Comparison of ENCODE assay signal across 16 cellular contexts in the genomic region with DNA sequence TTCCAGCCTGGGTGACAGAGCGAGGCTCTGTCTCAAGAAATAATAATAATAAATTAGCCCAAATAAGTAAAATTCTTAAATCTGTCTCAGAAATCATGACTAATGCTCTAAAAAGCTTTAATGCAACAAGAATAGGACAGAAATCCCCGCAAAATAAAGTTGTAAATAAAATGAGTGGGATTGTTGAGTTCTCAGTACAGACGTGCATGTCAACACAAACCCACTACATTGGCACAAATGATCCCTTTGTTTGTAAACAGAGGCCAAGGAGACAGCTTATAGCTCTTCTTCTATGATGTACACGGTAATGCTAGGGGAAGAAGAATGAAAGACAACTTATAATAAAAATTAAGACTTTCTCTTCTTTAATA. TPM values are rescaled to one million over a fixed set of nuclear protein-coding genes. Genes with fewer than 3 reads are reported as not detected.
A peak's percentile ranks its signal among the peaks of the same experiment; 100 is the strongest.
DNase-seq lines count a peak whose midpoint lies in the region; ATAC-seq, FAIRE-seq and TF ChIP-seq lines count a peak whose summit lies in the region.
"Had no signal": no experiment of that assay in that cellular context is flagged by ENCODE, and none has a peak within 500 bp of the region (broad histone marks: within the 10 kb centered on the region; RNA-seq: fewer than 3 reads in every experiment).

No MANE protein-coding gene starts in this region.

- H3K9ac ChIP-seq in HepG2 (ENCODE audit: insufficient read depth, low read depth, low read length): no peak overlapping the region

- 88% methylated on average over 4 of the region's 4 CpGs for WGBS in HepG2 (ENCODE audit: low lambda C conversion rate)
- WGBS in aorta, 2 donors: 67 to 76% methylated on average over 4 of the region's 4 CpGs

- TF ChIP-seq RAD21 in HepG2 (CRISPR knock-in tag; IDR thresholded peaks at IDR 0.05): no peak

- FAIRE-seq in HepG2 (lab: Jason Lieb, UNC): no peak

- TF ChIP-seq CTCF in AG10803 (conservative IDR thresholded peaks at IDR 0.05; ENCODE audit: low read length) (no peak), HepG2 (CRISPR knock-in tag; IDR thresholded peaks at IDR 0.05) (no peak)
- TF ChIP-seq CTCF in CD8-positive, alpha-beta T cell (IDR thresholded peaks at IDR 0.05): no peak

- no peak for TF ChIP-seq EP300 in HepG2 (IDR thresholded peaks at IDR 0.05; ENCODE audit: low read depth in 2 of 2, low read length in 2 of 2)
- no peak for TF ChIP-seq EP300 in HepG2 (CRISPR knock-in tag; IDR thresholded peaks at IDR 0.05; ENCODE audit: borderline replicate concordance)

- no peaks in the 10 kb centered on the region for H3K27me3 ChIP-seq in CD8-positive, alpha-beta T cell (ENCODE audit: insufficient read depth, low read length)
- H3K27me3 ChIP-seq in HepG2 (ENCODE audit: control insufficient read depth in 1 of 2, insufficient read depth in 2 of 2, low read length in 2 of 2) (no peaks in the 10 kb centered on the region), aorta (ENCODE audit: control insufficient read depth in 1 of 2, insufficient read depth in 2 of 2, low read length in 1 of 2) (no peaks in the 10 kb centered on the region)
- H3K27me3 ChIP-seq: ovary, tibial artery had no signal

- H2AFZ ChIP-seq in HepG2 (ENCODE audit: low read length): no peak overlapping the region

- H4K20me1 ChIP-seq in HepG2 (ENCODE audit: insufficient read depth, low read length): no peaks in the 10 kb centered on the region; the same call in 1 of the 2 replicates

- no peaks in the 10 kb centered on the region for H3K27me3 Mint-ChIP-seq in CD8-positive, alpha-beta T cell (ENCODE audit: low read depth)
- no peaks in the 10 kb centered on the region for H3K27me3 Mint-ChIP-seq in activated T-helper 2 cell treated with anti-CD3 and anti-CD28 coated beads, Interferon-gamma antibody, Interleukin-2, Interleukin-4, amounts not matched to agents 10 μg/mL and 5 μg/mL and 100 μg/mL, durations not matched to agents 14 hours and 24 hours and 36 hours (ENCODE audit: low read depth)

- CTCF ChIA-PET in CD8-positive, alpha-beta T cell (lab: Charles Lee): interaction anchor here (0.5 to 3.8 kb wide), 3 partner anchors 22 to 48 kb away, joined by 3 to 19 read pairs (median 18); no protein-coding TSS in a partner anchor
- CTCF ChIA-PET in HepG2 (lab: Yijun Ruan, JAX; ENCODE audit: low intra/inter-chr PET ratio, low total read pairs): no interaction called here

- peaks cover 11% of the 10 kb centered on the region for H3K36me3 Mint-ChIP-seq in CD8-positive, alpha-beta T cell
- H3K36me3 Mint-ChIP-seq in activated T-helper 2 cell treated with anti-CD3 and anti-CD28 coated beads, Interferon-gamma antibody, Interleukin-2, Interleukin-4, amounts not matched to agents 10 μg/mL and 5 μg/mL and 100 μg/mL, durations not matched to agents 14 hours and 24 hours and 36 hours (ENCODE audit: low read depth): peaks cover 67% of the 10 kb centered on the region

- H3K4me1 ChIP-seq in CD8-positive, alpha-beta T cell (ENCODE audit: insufficient read depth, low read length): peaks cover 63% of the 10 kb centered on the region
- peaks cover 87% of the 10 kb centered on the region for H3K4me1 ChIP-seq in HepG2 (ENCODE audit: insufficient read depth, low read length)
- peaks cover 0 to 4% of the 10 kb centered on the region in 2 donors for H3K4me1 ChIP-seq in aorta (ENCODE audit: control insufficient read depth in 1 of 2, insufficient read depth in 2 of 2, low read length in 2 of 2)

- no peaks in the 10 kb centered on the region for H3K9me3 ChIP-seq in CD8-positive, alpha-beta T cell (ENCODE audit: low read length)
- H3K9me3 ChIP-seq in HepG2 (ENCODE audit: low read length) (no peaks in the 10 kb centered on the region), aorta (ENCODE audit: control insufficient read depth, low read length) (no peaks in the 10 kb centered on the region)
- H3K9me3 ChIP-seq: ovary, tibial artery had no signal

- no peak for TF ChIP-seq POLR2A in HepG2 (IDR thresholded peaks at IDR 0.05; ENCODE audit: insufficient read depth in 1 of 2, low read depth in 2 of 2, low read length in 2 of 2)

- H3K9me3 Mint-ChIP-seq in CD8-positive, alpha-beta T cell: no peaks in the 10 kb centered on the region
- H3K9me3 Mint-ChIP-seq in activated T-helper 2 cell treated with anti-CD3 and anti-CD28 coated beads, Interferon-gamma antibody, Interleukin-2, Interleukin-4, amounts not matched to agents 10 μg/mL and 5 μg/mL and 100 μg/mL, durations not matched to agents 14 hours and 24 hours and 36 hours: peaks cover 3% of the 10 kb centered on the region

- peaks cover 77% of the 10 kb centered on the region for H3K4me1 Mint-ChIP-seq in CD8-positive, alpha-beta T cell (ENCODE audit: low read depth)
- peaks cover 71% of the 10 kb centered on the region for H3K4me1 Mint-ChIP-seq in activated T-helper 2 cell treated with anti-CD3 and anti-CD28 coated beads, Interferon-gamma antibody, Interleukin-2, Interleukin-4, amounts not matched to agents 10 μg/mL and 5 μg/mL and 100 μg/mL, durations not matched to agents 14 hours and 24 hours and 36 hours (ENCODE audit: low read depth)

- intact Hi-C loops in CD8-positive, alpha-beta T cell (cut with DNase I, micrococcal nuclease): loop anchor here in 1 of 2 experiments (5.0 kb wide), 1 partner anchor 33 kb away; no protein-coding TSS in a partner anchor
- intact Hi-C loops in activated T-helper 2 cell treated with anti-CD3 and anti-CD28 coated beads, Interferon-gamma antibody, Interleukin-2, Interleukin-4, amounts not matched to agents 10 μg/mL and 5 μg/mL and 100 μg/mL, durations not matched to agents 14 hours and 24 hours and 36 hours (cut with micrococcal nuclease): loop anchor here (5.0 kb wide), 2 partner anchors 72 to 403 kb away; partner anchors contain the start of gene KLHL11
- intact Hi-C loops in HepG2 (cut with micrococcal nuclease; ENCODE audit: unreplicated experiment): no loop called here
- intact Hi-C loops in aorta (cut with DNase I): no loop called here

- H3K4me3 ChIP-seq in AG10803 (ENCODE audit: low read length) (no peak overlapping the region), HepG2 (replicated peaks in 1 of 3; ENCODE audit: insufficient read depth in 1 of 3, low read depth in 2 of 3, low read length in 3 of 3) (no peak overlapping the region), aorta (ENCODE audit: low read length in 2 of 2) (no peak overlapping the region)
- no peak overlapping the region for H3K4me3 ChIP-seq in CD8-positive, alpha-beta T cell (ENCODE audit: low read depth, low read length)
- H3K4me3 ChIP-seq: ovary, tibial artery had no signal

- in situ Hi-C loops in HepG2 (cut with HindIII; ENCODE audit: extremely low pct_ligation_motif_present, low pct_unique_long_range_greater_than_20kb): no loop called here

- peak overlapping the region; percentile 62; the same call in 1 of the 2 replicates for H3K4me2 ChIP-seq in HepG2 (ENCODE audit: low read depth, low read length)

- H3K36me3 ChIP-seq in CD8-positive, alpha-beta T cell (ENCODE audit: insufficient read depth, low read length): no peaks in the 10 kb centered on the region
- H3K36me3 ChIP-seq in HepG2 (replicated peaks in 1 of 2; ENCODE audit: control insufficient read depth in 1 of 2, insufficient read depth in 2 of 2, low read length in 2 of 2): no peaks in the 10 kb centered on the region
- no peaks in the 10 kb centered on the region for H3K36me3 ChIP-seq in aorta (ENCODE audit: control insufficient read depth in 1 of 2, insufficient read depth in 2 of 2, low read length in 1 of 2)
- H3K36me3 ChIP-seq: ovary, tibial artery had no signal

- ATAC-seq in CD8-positive, alpha-beta T cell: no peak
- ATAC-seq in HepG2: no peak
- ATAC-seq in aorta (ENCODE audit: low FRiP score): no peak

- H3K4me3 Mint-ChIP-seq in CD8-positive, alpha-beta T cell: no peak overlapping the region
- peak overlapping the region; percentile 10 for H3K4me3 Mint-ChIP-seq in activated T-helper 2 cell treated with anti-CD3 and anti-CD28 coated beads, Interferon-gamma antibody, Interleukin-2, Interleukin-4, amounts not matched to agents 10 μg/mL and 5 μg/mL and 100 μg/mL, durations not matched to agents 14 hours and 24 hours and 36 hours (ENCODE audit: low read depth)

- peak overlapping the region; percentile 80 for H3K27ac Mint-ChIP-seq in CD8-positive, alpha-beta T cell
- peak overlapping the region; percentile 93 for H3K27ac Mint-ChIP-seq in activated T-helper 2 cell treated with anti-CD3 and anti-CD28 coated beads, Interferon-gamma antibody, Interleukin-2, Interleukin-4, amounts not matched to agents 10 μg/mL and 5 μg/mL and 100 μg/mL, durations not matched to agents 14 hours and 24 hours and 36 hours

- no peak overlapping the region for H3K27ac ChIP-seq in CD8-positive, alpha-beta T cell (ENCODE audit: low read depth, low read length)
- H3K27ac ChIP-seq in HepG2 (ENCODE audit: extremely low read length, insufficient read depth, low read length): peak overlapping the region; percentile 52
- no peak overlapping the region for H3K27ac ChIP-seq in aorta (ENCODE audit: low read depth in 1 of 2, low read length in 2 of 2)
- H3K27ac ChIP-seq: ovary, tibial artery had no signal

- BruUV-seq in HepG2 (replicated peaks; lab: Mats Ljungman, UMichigan): no TSS peak

- DNase-seq in AG10803 (ENCODE audit: low read depth) (peak; percentile 57), HepG2 (ENCODE audit: low spot score) (no peak), GM19240 (ENCODE audit: insufficient read length, low spot score) (no peak), NCI-H146 treated with DMSO at 0.1 percent for 48 hours (lab: John Stamatoyannopoulos, UW; ENCODE audit: unreplicated experiment) (no peak), NCI-H226 (no peak), aorta (no peak)
- DNase-seq in CD8-positive, alpha-beta T cell: no peak
- no peak for DNase-seq in activated T-helper 2 cell treated with anti-CD3 and anti-CD28 coated beads, Interferon-gamma antibody, Interleukin-2, Interleukin-4, amounts not matched to agents 10 μg/mL and 5 μg/mL and 100 μg/mL, durations not matched to agents 14 hours and 24 hours and 36 hours (ENCODE audit: low spot score)
- DNase-seq: activated CD4-positive, alpha-beta T cell treated with anti-CD3 and anti-CD28 coated beads, Interleukin-2, amount 50 U/mL, for 48 hours; Kasumi-1; left colon; NCI-H1436 treated with DMSO at 0.1 percent for 48 hours; ovary; SHP77 treated with DMSO at 0.1 percent for 48 hours; stimulated activated CD4-positive, alpha-beta T cell treated with anti-CD3 and anti-CD28 coated beads, Interleukin-4, amount 100 ng/mL, for 1 hour; tibial artery had no signal

- POLR2A ChIA-PET in CD8-positive, alpha-beta T cell (lab: Charles Lee): interaction anchor here (1.4 to 2.8 kb wide), 2 partner anchors 20 to 21 kb away, joined by 4 to 15 read pairs; no protein-coding TSS in a partner anchor
- POLR2A ChIA-PET in HepG2 (lab: Yijun Ruan, JAX): interaction anchor here (0.6 to 2.2 kb wide), 8 partner anchors 9 to 153 kb away, joined by 3 to 13 read pairs (median 4); partner anchors contain the start of gene CAVIN1

- peaks cover 77% of the 10 kb centered on the region for H3K79me2 ChIP-seq in HepG2 (ENCODE audit: insufficient read depth, low read length)

RNA-seq across cellular contexts. Expression of gene STAT5B, which starts 6.0 kb away (rescaled TPM):
- total RNA-seq in CD8-positive, alpha-beta T cell: 10 to 100 TPM; 85.2 to 85.5 TPM
- total RNA-seq in activated T-helper 2 cell treated with anti-CD3 and anti-CD28 coated beads, Interferon-gamma antibody, Interleukin-2, Interleukin-4, amounts not matched to agents 10 μg/mL and 5 μg/mL and 100 μg/mL, durations not matched to agents 14 hours and 24 hours and 36 hours: 162 and 164 TPM in 2 replicates
- 17.2 and 21.0 TPM in 2 replicates for total RNA-seq in HepG2 (2016; rRNA removed; fragmentation: Illumina TruSeq; extraction: Trizol)
- 8.8 and 10.4 TPM in 2 replicates for total RNA-seq in HepG2 (2016; cell fraction: cytosol; rRNA removed; fragmentation: Illumina TruSeq; extraction: Trizol; ENCODE audit: low read depth)
- total RNA-seq in HepG2 (2016; cell fraction: insoluble cytoplasmic fraction; rRNA removed; fragmentation: Illumina TruSeq; extraction: Trizol): 14.8 and 23.5 TPM in 2 replicates
- total RNA-seq in HepG2 (2016; cell fraction: membrane; rRNA removed; fragmentation: Illumina TruSeq; extraction: Trizol): 13.7 and 14.6 TPM in 2 replicates
- 21.1 and 22.8 TPM in 2 replicates for total RNA-seq in HepG2 (2016; cell fraction: nucleus; rRNA removed; fragmentation: Illumina TruSeq; extraction: Trizol)
- polyA plus RNA-seq in HepG2 (2011; rRNA removed): 42.8 and 44.8 TPM in 2 replicates
- polyA plus RNA-seq in HepG2 (2011; cell fraction: cytosol; rRNA removed): 18.5 and 22.6 TPM in 2 replicates
- 110 and 115 TPM in 2 replicates for polyA plus RNA-seq in HepG2 (2011; cell fraction: nucleus; rRNA removed)
- polyA plus RNA-seq in HepG2 (2012): 27.0 and 34.0 TPM in 2 replicates
- polyA plus RNA-seq in HepG2 (2016; cell fraction: cytosol; fragmentation: Illumina TruSeq; extraction: Trizol; ENCODE audit: low read depth): 3.0 and 3.2 TPM in 2 replicates
- 13.9 and 18.4 TPM in 2 replicates for polyA plus RNA-seq in HepG2 (2016; cell fraction: insoluble cytoplasmic fraction; fragmentation: Illumina TruSeq; extraction: Trizol; ENCODE audit: low read depth)
- polyA plus RNA-seq in HepG2 (2016; cell fraction: membrane; fragmentation: Illumina TruSeq; extraction: Trizol; ENCODE audit: low read depth): 8.2 and 9.4 TPM in 2 replicates
- polyA plus RNA-seq in HepG2 (2016; cell fraction: nucleus; fragmentation: Illumina TruSeq; extraction: Trizol; ENCODE audit: insufficient read depth, low read depth): 73.9 and 77.3 TPM in 2 replicates
- 35.0 and 59.1 TPM in 2 replicates for polyA minus RNA-seq in HepG2 (2011; rRNA and poly(A)+ RNA removed; ENCODE audit: low replicate concordance)
- polyA minus RNA-seq in HepG2 (2011; cell fraction: cytosol; rRNA and poly(A)+ RNA removed): 14.9 and 16.6 TPM in 2 replicates
- 36.8 and 37.1 TPM in 2 replicates for polyA minus RNA-seq in HepG2 (2011; cell fraction: nucleus; rRNA and poly(A)+ RNA removed)
- 100 to 1,000 TPM in 1 of 2 donors, 10 to 100 TPM in 1; 78.0 to 106 TPM for total RNA-seq in aorta
- polyA plus RNA-seq in aorta: 10 to 100 TPM; 18.0 to 54.6 TPM

RNA-seq across cellular contexts. Expression of gene STAT5A, which starts 18.1 kb away (rescaled TPM):
- total RNA-seq in CD8-positive, alpha-beta T cell: 100 to 1,000 TPM; 300 to 319 TPM
- 288 and 302 TPM in 2 replicates for total RNA-seq in activated T-helper 2 cell treated with anti-CD3 and anti-CD28 coated beads, Interferon-gamma antibody, Interleukin-2, Interleukin-4, amounts not matched to agents 10 μg/mL and 5 μg/mL and 100 μg/mL, durations not matched to agents 14 hours and 24 hours and 36 hours
- total RNA-seq in HepG2 (2016; rRNA removed; fragmentation: Illumina TruSeq; extraction: Trizol) (4.1 and 4.5 TPM in 2 replicates), aorta (10 to 100 TPM; 42.1 to 63.2 TPM)
- total RNA-seq in HepG2 (2016; cell fraction: cytosol; rRNA removed; fragmentation: Illumina TruSeq; extraction: Trizol; ENCODE audit: low read depth): 1.5 and 1.6 TPM in 2 replicates
- 2.4 and 3.2 TPM in 2 replicates for total RNA-seq in HepG2 (2016; cell fraction: insoluble cytoplasmic fraction; rRNA removed; fragmentation: Illumina TruSeq; extraction: Trizol)
- 3.5 and 3.6 TPM in 2 replicates for total RNA-seq in HepG2 (2016; cell fraction: membrane; rRNA removed; fragmentation: Illumina TruSeq; extraction: Trizol)
- 3.1 and 4.2 TPM in 2 replicates for total RNA-seq in HepG2 (2016; cell fraction: nucleus; rRNA removed; fragmentation: Illumina TruSeq; extraction: Trizol)
- polyA plus RNA-seq in HepG2 (2011; rRNA removed) (1.2 and 1.4 TPM in 2 replicates), aorta (10 to 100 TPM; 10.9 to 20.8 TPM)
- 1.3 and 1.4 TPM in 2 replicates for polyA plus RNA-seq in HepG2 (2011; cell fraction: cytosol; rRNA removed)
- 3.3 and 3.4 TPM in 2 replicates for polyA plus RNA-seq in HepG2 (2011; cell fraction: nucleus; rRNA removed)
- polyA plus RNA-seq in HepG2 (2012): 3.9 and 7.9 TPM in 2 replicates
- 1.2 and 1.4 TPM in 2 replicates for polyA plus RNA-seq in HepG2 (2016; cell fraction: cytosol; fragmentation: Illumina TruSeq; extraction: Trizol; ENCODE audit: low read depth)
- polyA plus RNA-seq in HepG2 (2016; cell fraction: insoluble cytoplasmic fraction; fragmentation: Illumina TruSeq; extraction: Trizol; ENCODE audit: low read depth): 2.4 and 3.3 TPM in 2 replicates
- polyA plus RNA-seq in HepG2 (2016; cell fraction: membrane; fragmentation: Illumina TruSeq; extraction: Trizol; ENCODE audit: low read depth): 2.4 and 2.5 TPM in 2 replicates
- polyA plus RNA-seq in HepG2 (2016; cell fraction: nucleus; fragmentation: Illumina TruSeq; extraction: Trizol; ENCODE audit: insufficient read depth, low read depth): 3.2 and 4.2 TPM in 2 replicates
- polyA minus RNA-seq in HepG2 (2011; rRNA and poly(A)+ RNA removed; ENCODE audit: low replicate concordance): 6.3 and 24.5 TPM in 2 replicates
- 1.7 TPM in 2 replicates for polyA minus RNA-seq in HepG2 (2011; cell fraction: cytosol; rRNA and poly(A)+ RNA removed)
- polyA minus RNA-seq in HepG2 (2011; cell fraction: nucleus; rRNA and poly(A)+ RNA removed): 1.7 and 3.0 TPM in 2 replicates

Comparison
In these comparisons a context has a peak if more than half of its experiments do, and no peak if none do; other contexts are left out.
1. RNA of gene STAT5A, which starts 18.1 kb away (total RNA-seq): 300 to 319 TPM in CD8-positive, alpha-beta T cell, 288 to 302 TPM in activated T-helper 2 cell treated with anti-CD3 and anti-CD28 coated beads, Interferon-gamma antibody, Interleukin-2, Interleukin-4, amounts not matched to agents 10 μg/mL and 5 μg/mL and 100 μg/mL, durations not matched to agents 14 hours and 24 hours and 36 hours and 42.1 to 63.2 TPM in aorta; 1.5 to 4.5 TPM in HepG2; every median in the first group is over 4 times any median in the second.